In the genomic region with DNA sequence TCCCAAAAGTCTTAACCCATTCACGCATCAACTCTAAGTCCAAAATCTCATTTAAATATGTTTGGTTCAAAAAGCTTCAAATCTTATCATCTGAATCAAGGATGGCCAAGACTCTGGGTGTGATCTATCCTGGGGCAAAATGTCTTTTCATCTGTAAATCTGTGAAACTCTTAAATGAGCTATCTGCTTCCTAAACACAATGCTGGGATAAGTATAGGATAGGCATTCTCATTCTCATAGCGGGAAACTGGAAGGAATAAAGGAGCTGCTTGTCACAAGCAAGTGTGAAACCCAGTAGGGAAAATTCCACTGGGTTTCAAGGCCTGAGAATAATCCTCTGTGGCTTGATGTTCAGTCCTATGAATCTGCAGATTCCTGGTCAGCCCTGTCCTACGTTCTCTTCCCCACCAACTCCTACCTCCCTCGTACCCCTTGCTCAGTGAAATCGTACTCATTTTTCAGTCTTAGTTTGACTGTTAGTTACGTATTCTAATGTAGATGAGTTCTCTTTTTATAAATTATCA, we compare ENCODE assay signal across 1 cellular context.
TF ChIP-seq lines count a peak whose summit lies in the region.

No MANE protein-coding gene starts in this region.

TF ChIP-seq in GM23338, 12 proteins besides CTCF, POLR2A, EP300 and RAD21 (continued from another document):
- TF ChIP-seq, protein P1, sequence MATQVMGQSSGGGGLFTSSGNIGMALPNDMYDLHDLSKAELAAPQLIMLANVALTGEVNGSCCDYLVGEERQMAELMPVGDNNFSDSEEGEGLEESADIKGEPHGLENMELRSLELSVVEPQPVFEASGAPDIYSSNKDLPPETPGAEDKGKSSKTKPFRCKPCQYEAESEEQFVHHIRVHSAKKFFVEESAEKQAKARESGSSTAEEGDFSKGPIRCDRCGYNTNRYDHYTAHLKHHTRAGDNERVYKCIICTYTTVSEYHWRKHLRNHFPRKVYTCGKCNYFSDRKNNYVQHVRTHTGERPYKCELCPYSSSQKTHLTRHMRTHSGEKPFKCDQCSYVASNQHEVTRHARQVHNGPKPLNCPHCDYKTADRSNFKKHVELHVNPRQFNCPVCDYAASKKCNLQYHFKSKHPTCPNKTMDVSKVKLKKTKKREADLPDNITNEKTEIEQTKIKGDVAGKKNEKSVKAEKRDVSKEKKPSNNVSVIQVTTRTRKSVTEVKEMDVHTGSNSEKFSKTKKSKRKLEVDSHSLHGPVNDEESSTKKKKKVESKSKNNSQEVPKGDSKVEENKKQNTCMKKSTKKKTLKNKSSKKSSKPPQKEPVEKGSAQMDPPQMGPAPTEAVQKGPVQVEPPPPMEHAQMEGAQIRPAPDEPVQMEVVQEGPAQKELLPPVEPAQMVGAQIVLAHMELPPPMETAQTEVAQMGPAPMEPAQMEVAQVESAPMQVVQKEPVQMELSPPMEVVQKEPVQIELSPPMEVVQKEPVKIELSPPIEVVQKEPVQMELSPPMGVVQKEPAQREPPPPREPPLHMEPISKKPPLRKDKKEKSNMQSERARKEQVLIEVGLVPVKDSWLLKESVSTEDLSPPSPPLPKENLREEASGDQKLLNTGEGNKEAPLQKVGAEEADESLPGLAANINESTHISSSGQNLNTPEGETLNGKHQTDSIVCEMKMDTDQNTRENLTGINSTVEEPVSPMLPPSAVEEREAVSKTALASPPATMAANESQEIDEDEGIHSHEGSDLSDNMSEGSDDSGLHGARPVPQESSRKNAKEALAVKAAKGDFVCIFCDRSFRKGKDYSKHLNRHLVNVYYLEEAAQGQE (IDR thresholded peaks at IDR 0.05; ENCODE audit: unreplicated experiment), result no peak
- TF ChIP-seq EZH2phosphoT487 (IDR thresholded peaks at IDR 0.05; ENCODE audit: unreplicated experiment) (no peak), POLR2AphosphoS5 (IDR thresholded peaks at IDR 0.05; ENCODE audit: low read depth) (no peak), ZNF331 (CRISPR knock-in tag; IDR thresholded peaks at IDR 0.05; ENCODE audit: low read depth) (no peak), EZH2 (IDR thresholded peaks at IDR 0.05; ENCODE audit: low read depth, unreplicated experiment) (no peak), JUNB (IDR thresholded peaks at IDR 0.05; ENCODE audit: unreplicated experiment) (no peak), ZNF114 (CRISPR knock-in tag; IDR thresholded peaks at IDR 0.05) (no peak), NANOG (IDR thresholded peaks at IDR 0.05; ENCODE audit: borderline replicate concordance) (no peak), CREB1 (CRISPR knock-in tag; IDR thresholded peaks at IDR 0.05; ENCODE audit: low read depth) (no peak)
- TF ChIP-seq, protein P2, sequence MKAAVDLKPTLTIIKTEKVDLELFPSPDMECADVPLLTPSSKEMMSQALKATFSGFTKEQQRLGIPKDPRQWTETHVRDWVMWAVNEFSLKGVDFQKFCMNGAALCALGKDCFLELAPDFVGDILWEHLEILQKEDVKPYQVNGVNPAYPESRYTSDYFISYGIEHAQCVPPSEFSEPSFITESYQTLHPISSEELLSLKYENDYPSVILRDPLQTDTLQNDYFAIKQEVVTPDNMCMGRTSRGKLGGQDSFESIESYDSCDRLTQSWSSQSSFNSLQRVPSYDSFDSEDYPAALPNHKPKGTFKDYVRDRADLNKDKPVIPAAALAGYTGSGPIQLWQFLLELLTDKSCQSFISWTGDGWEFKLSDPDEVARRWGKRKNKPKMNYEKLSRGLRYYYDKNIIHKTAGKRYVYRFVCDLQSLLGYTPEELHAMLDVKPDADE (IDR thresholded peaks at IDR 0.05), result no peak
- TF ChIP-seq, protein P3, sequence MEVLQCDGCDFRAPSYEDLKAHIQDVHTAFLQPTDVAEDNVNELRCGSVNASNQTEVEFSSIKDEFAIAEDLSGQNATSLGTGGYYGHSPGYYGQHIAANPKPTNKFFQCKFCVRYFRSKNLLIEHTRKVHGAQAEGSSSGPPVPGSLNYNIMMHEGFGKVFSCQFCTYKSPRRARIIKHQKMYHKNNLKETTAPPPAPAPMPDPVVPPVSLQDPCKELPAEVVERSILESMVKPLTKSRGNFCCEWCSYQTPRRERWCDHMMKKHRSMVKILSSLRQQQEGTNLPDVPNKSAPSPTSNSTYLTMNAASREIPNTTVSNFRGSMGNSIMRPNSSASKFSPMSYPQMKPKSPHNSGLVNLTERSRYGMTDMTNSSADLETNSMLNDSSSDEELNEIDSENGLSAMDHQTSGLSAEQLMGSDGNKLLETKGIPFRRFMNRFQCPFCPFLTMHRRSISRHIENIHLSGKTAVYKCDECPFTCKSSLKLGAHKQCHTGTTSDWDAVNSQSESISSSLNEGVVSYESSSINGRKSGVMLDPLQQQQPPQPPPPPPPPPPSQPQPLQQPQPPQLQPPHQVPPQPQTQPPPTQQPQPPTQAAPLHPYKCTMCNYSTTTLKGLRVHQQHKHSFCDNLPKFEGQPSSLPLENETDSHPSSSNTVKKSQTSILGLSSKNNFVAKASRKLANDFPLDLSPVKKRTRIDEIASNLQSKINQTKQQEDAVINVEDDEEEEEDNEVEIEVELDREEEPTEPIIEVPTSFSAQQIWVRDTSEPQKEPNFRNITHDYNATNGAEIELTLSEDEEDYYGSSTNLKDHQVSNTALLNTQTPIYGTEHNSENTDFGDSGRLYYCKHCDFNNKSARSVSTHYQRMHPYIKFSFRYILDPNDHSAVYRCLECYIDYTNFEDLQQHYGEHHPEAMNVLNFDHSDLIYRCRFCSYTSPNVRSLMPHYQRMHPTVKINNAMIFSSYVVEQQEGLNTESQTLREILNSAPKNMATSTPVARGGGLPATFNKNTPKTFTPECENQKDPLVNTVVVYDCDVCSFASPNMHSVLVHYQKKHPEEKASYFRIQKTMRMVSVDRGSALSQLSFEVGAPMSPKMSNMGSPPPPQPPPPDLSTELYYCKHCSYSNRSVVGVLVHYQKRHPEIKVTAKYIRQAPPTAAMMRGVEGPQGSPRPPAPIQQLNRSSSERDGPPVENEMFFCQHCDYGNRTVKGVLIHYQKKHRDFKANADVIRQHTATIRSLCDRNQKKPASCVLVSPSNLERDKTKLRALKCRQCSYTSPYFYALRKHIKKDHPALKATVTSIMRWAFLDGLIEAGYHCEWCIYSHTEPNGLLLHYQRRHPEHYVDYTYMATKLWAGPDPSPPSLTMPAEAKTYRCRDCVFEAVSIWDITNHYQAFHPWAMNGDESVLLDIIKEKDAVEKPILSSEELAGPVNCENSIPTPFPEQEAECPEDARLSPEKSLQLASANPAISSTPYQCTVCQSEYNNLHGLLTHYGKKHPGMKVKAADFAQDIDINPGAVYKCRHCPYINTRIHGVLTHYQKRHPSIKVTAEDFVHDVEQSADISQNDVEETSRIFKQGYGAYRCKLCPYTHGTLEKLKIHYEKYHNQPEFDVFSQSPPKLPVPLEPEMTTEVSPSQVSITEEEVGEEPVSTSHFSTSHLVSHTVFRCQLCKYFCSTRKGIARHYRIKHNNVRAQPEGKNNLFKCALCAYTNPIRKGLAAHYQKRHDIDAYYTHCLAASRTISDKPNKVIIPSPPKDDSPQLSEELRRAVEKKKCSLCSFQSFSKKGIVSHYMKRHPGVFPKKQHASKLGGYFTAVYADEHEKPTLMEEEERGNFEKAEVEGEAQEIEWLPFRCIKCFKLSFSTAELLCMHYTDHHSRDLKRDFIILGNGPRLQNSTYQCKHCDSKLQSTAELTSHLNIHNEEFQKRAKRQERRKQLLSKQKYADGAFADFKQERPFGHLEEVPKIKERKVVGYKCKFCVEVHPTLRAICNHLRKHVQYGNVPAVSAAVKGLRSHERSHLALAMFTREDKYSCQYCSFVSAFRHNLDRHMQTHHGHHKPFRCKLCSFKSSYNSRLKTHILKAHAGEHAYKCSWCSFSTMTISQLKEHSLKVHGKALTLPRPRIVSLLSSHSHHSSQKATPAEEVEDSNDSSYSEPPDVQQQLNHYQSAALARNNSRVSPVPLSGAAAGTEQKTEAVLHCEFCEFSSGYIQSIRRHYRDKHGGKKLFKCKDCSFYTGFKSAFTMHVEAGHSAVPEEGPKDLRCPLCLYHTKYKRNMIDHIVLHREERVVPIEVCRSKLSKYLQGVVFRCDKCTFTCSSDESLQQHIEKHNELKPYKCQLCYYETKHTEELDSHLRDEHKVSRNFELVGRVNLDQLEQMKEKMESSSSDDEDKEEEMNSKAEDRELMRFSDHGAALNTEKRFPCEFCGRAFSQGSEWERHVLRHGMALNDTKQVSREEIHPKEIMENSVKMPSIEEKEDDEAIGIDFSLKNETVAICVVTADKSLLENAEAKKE (CRISPR knock-in tag; IDR thresholded peaks at IDR 0.05), result no peak
TF ChIP-seq in GM23338: peak in this region for 0.
